Comparison of ENCODE assay signal across 8 cellular contexts in genomic region chr20:32333181-32333987, GRCh38.
DNase-seq lines count a peak whose midpoint lies in the region; ATAC-seq lines count a peak whose summit lies in the region.

No MANE protein-coding gene starts in this region.

- peak overlapping the region in 16 of 21 experiments; percentile 7 to 81 (median 47) for H3K27ac ChIP-seq in skin epidermis

- ATAC-seq in GM18868 (IDR thresholded peaks at IDR 0.05; ENCODE audit: unreplicated experiment) (peak; percentile 61), HG02642 (IDR thresholded peaks at IDR 0.05; ENCODE audit: poor library complexity, unreplicated experiment) (peak; percentile 62)

- H3K4me3 ChIP-seq in skin epidermis = no peak overlapping the region

- DNase-seq in activated CD4-positive, alpha-beta T cell treated with anti-CD3 and anti-CD28 coated beads, Interleukin-2, amount 50 U/mL, for 48 hours = peak; percentile 56 to 71
- DNase-seq in glomerular visceral epithelial cell (ENCODE audit: extremely low spot score) (no peak), NCI-H1694 (lab: John Stamatoyannopoulos, UW) (no peak), GOT3 (lab: John Stamatoyannopoulos, UW) (no peak), foreskin melanocyte (no peak)

Comparison
In these comparisons a context has a peak if more than half of its experiments do, and no peak if none do; other contexts are left out.
1. DNase-seq: peak in activated CD4-positive, alpha-beta T cell treated with anti-CD3 and anti-CD28 coated beads, Interleukin-2, amount 50 U/mL, for 48 hours (2 of 2); none in glomerular visceral epithelial cell (single experiment), NCI-H1694 (single experiment), GOT3 (single experiment) and foreskin melanocyte (single experiment).